ENCODE assay signal across 28 cellular contexts in the genomic region with DNA sequence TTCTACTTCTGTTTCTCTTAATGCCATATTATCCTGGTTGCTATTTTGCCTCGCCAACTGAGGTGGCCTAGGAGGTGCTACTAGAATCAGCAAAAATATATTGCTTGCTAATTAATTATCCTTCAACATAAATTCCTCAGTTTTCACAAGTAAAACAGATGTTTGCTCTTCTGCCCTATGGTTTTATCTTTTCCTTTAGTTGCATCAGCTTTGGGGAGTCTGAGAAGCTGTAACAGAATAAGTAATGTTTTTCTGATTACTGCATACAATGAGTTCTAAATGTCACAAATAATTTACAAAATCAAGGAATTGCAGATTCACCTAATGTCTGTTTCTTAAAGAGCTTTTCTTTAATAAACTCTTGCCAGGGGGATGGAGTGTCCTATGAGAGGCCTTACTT. TPM values are rescaled to one million over a fixed set of nuclear protein-coding genes. Genes with fewer than 3 reads are reported as not detected.
"Had no signal": no experiment of that assay in that cellular context is flagged by ENCODE, and none has a peak within 500 bp of the region (broad histone marks: within the 10 kb centered on the region; RNA-seq: fewer than 3 reads in every experiment).

No MANE protein-coding gene starts in this region.

- H2AFZ ChIP-seq: parathyroid adenoma had no signal

- H3K9ac ChIP-seq: parathyroid adenoma had no signal

- H3K4me3 Mint-ChIP-seq: effector memory CD8-positive, alpha-beta T cell; mesothelial cell of epicardium; naive B cell; natural killer cell treated with Interleukin-12 subunit alpha and Interleukin-12 subunit beta and Interleukin-15 and Interleukin-18, amount 100 ng/mL, for 72 hours; neural crest cell; stimulated activated memory B cell treated with anti-CD40 and anti-IgM and Interleukin-4, amounts not matched to agents 10 μg/mL and 1 μg/mL and 100 μg/mL, for 72 hours; type B pancreatic cell had no signal

- H3K4me3 ChIP-seq: coronary artery, esophagus squamous epithelium, heart right ventricle, left lung, mucosa of descending colon, right lobe of liver, testis, tibial artery had no signal

- H3K9me3 ChIP-seq: esophagus squamous epithelium, heart right ventricle, left lung, mucosa of descending colon, right lobe of liver, testis, tibial artery had no signal

- H3K4me1 Mint-ChIP-seq: naive B cell; stimulated activated memory B cell treated with anti-CD40 and anti-IgM and Interleukin-4, amounts not matched to agents 10 μg/mL and 1 μg/mL and 100 μg/mL, for 72 hours had no signal

- H3K36me3 Mint-ChIP-seq: mesothelial cell of epicardium; naive B cell; natural killer cell treated with Interleukin-12 subunit alpha and Interleukin-12 subunit beta and Interleukin-15 and Interleukin-18, amount 100 ng/mL, for 72 hours; stimulated activated memory B cell treated with anti-CD40 and anti-IgM and Interleukin-4, amounts not matched to agents 10 μg/mL and 1 μg/mL and 100 μg/mL, for 72 hours; type B pancreatic cell had no signal

- H3K27me3 Mint-ChIP-seq: effector memory CD8-positive, alpha-beta T cell; naive B cell; natural killer cell treated with Interleukin-12 subunit alpha and Interleukin-12 subunit beta and Interleukin-15 and Interleukin-18, amount 100 ng/mL, for 72 hours; progenitor cell of endocrine pancreas; stimulated activated memory B cell treated with anti-CD40 and anti-IgM and Interleukin-4, amounts not matched to agents 10 μg/mL and 1 μg/mL and 100 μg/mL, for 72 hours; type B pancreatic cell had no signal

- H3K27me3 ChIP-seq: esophagus squamous epithelium, heart right ventricle, left lung, right lobe of liver, testis, tibial artery had no signal

- DNase-seq: effector memory CD8-positive, alpha-beta T cell; esophagus squamous epithelium; foreskin melanocyte; glutamatergic neuron; heart right ventricle; hippocampal formation; left cardiac atrium; left lung; mesenchymal stem cell; mucosa of descending colon; naive B cell; right lobe of liver; small intestine; stimulated activated CD4-positive, alpha-beta T cell treated with anti-CD3 and anti-CD28 coated beads, Interleukin-12 subunit alpha, Interleukin-12 subunit beta, amount 100 ng/mL, for 4 hours; stimulated activated CD4-positive, alpha-beta T cell treated with anti-CD3 and anti-CD28 coated beads, Interleukin-1b, Interleukin-23, amount 100 ng/mL, for 48 hours; stimulated activated CD4-positive, alpha-beta T cell treated with anti-CD3 and anti-CD28 coated beads, Interleukin-4, amount 100 ng/mL, for 24 hours; stimulated activated naive CD8-positive, alpha-beta T cell treated with anti-CD3 and anti-CD28 coated beads, Interleukin-15, Interleukin-2, amounts not matched to agents 100 U/mL and 50 U/mL, for 24 hours; substantia nigra; testis; tibial artery had no signal

- H3K4me1 ChIP-seq: parathyroid adenoma, right lobe of liver had no signal

- H3K36me3 ChIP-seq: esophagus squamous epithelium, heart right ventricle, left lung, right lobe of liver, tibial artery had no signal

- H3K27ac ChIP-seq: coronary artery, esophagus squamous epithelium, heart right ventricle, left lung, parathyroid adenoma, right lobe of liver, testis, tibial artery had no signal

- H3K27ac Mint-ChIP-seq: effector memory CD8-positive, alpha-beta T cell; mesothelial cell of epicardium; naive B cell; natural killer cell treated with Interleukin-12 subunit alpha and Interleukin-12 subunit beta and Interleukin-15 and Interleukin-18, amount 100 ng/mL, for 72 hours; progenitor cell of endocrine pancreas; stimulated activated memory B cell treated with anti-CD40 and anti-IgM and Interleukin-4, amounts not matched to agents 10 μg/mL and 1 μg/mL and 100 μg/mL, for 72 hours; type B pancreatic cell had no signal

- H3K79me2 ChIP-seq: parathyroid adenoma had no signal

- ATAC-seq: effector memory CD8-positive, alpha-beta T cell; heart right ventricle; left cardiac atrium; left lung; mucosa of descending colon; natural killer cell treated with Interleukin-12 subunit alpha and Interleukin-12 subunit beta and Interleukin-15 and Interleukin-18, amount 100 ng/mL, for 72 hours; right lobe of liver; stimulated activated memory B cell treated with anti-CD40 and anti-IgM and Interleukin-4, amounts not matched to agents 10 μg/mL and 1 μg/mL and 100 μg/mL, for 72 hours; stimulated activated naive CD8-positive, alpha-beta T cell treated with anti-CD3 and anti-CD28 coated beads, Interleukin-15, Interleukin-2, amounts not matched to agents 100 U/mL and 50 U/mL, for 24 hours had no signal

- H3K9me3 Mint-ChIP-seq: effector memory CD8-positive, alpha-beta T cell; mesothelial cell of epicardium; naive B cell; natural killer cell treated with Interleukin-12 subunit alpha and Interleukin-12 subunit beta and Interleukin-15 and Interleukin-18, amount 100 ng/mL, for 72 hours; neural crest cell; stimulated activated memory B cell treated with anti-CD40 and anti-IgM and Interleukin-4, amounts not matched to agents 10 μg/mL and 1 μg/mL and 100 μg/mL, for 72 hours; type B pancreatic cell had no signal

RNA-seq across cellular contexts. Expression of gene GULP1, which starts 36.7 kb away (rescaled TPM):
- total RNA-seq: natural killer cell treated with Interleukin-12 subunit alpha and Interleukin-12 subunit beta and Interleukin-15 and Interleukin-18, amount 100 ng/mL, for 72 hours had no signal
